23 cellular contexts compared by ENCODE assay signal in genomic region chr6:129965096-129965495, GRCh38. TPM values are rescaled to one million over a fixed set of nuclear protein-coding genes. Genes with fewer than 3 reads are reported as not detected.
DNase-seq lines count a peak whose midpoint lies in the region; ATAC-seq, FAIRE-seq and TF ChIP-seq lines count a peak whose summit lies in the region.
"Had no signal": no experiment of that assay in that cellular context is flagged by ENCODE, and none has a peak within 500 bp of the region (broad histone marks: within the 10 kb centered on the region; RNA-seq: fewer than 3 reads in every experiment).

No MANE protein-coding gene starts in this region.

- H3K4me1 ChIP-seq in HepG2 (ENCODE audit: insufficient read depth, low read length) (no peaks in the 10 kb centered on the region), right lobe of liver (no peaks in the 10 kb centered on the region), IMR-90 (ENCODE audit: control insufficient read depth, insufficient read depth, low read length) (peaks cover 11% of the 10 kb centered on the region), K562 (replicated peaks in 1 of 2; ENCODE audit: control insufficient read depth in 2 of 2, insufficient read depth in 2 of 2, low read length in 2 of 2) (no peaks in the 10 kb centered on the region), prostate gland (replicated peaks) (no peaks in the 10 kb centered on the region)
- H3K4me1 ChIP-seq: BE2C; BLaER1 treated with 17β-estradiol and CSF1 and Interleukin-3, amounts not matched to agents 10 nM and 100 nM; HAP-1 had no signal

- H3K9me1 ChIP-seq in IMR-90 (ENCODE audit: insufficient read depth, low read length) (peaks cover 10% of the 10 kb centered on the region; the same call in 1 of the 2 replicates), K562 (ENCODE audit: control insufficient read depth, insufficient read depth, low read length) (no peaks in the 10 kb centered on the region)

- dilution Hi-C loops in IMR-90 (cut with HindIII; ENCODE audit: low sequenced_read_pairs, unreplicated experiment) = no loop called here

- CTCF ChIA-PET in HepG2 (lab: Yijun Ruan, JAX; ENCODE audit: low intra/inter-chr PET ratio, low total read pairs) = no interaction called here
- CTCF ChIA-PET in IMR-90 (lab: Yijun Ruan, JAX) = interaction anchor here (1.3 kb wide), 1 partner anchor 8 kb away, joined by 5 read pairs; no protein-coding TSS in a partner anchor
- CTCF ChIA-PET in K562 (lab: Yijun Ruan, JAX; ENCODE audit: low intra/inter-chr PET ratio) = no interaction called here

- H3K79me1 ChIP-seq in IMR-90 (ENCODE audit: low read depth in 1 of 2, low read length in 2 of 2) = no peaks in the 10 kb centered on the region

- H3K4me2 ChIP-seq in HepG2 (ENCODE audit: low read depth, low read length) (no peak overlapping the region), IMR-90 (ENCODE audit: low read depth, low read length) (no peak overlapping the region), K562 (ENCODE audit: insufficient read depth, low read length) (no peak overlapping the region)
- H3K4me2 ChIP-seq: BLaER1 treated with 17β-estradiol and CSF1 and Interleukin-3, amounts not matched to agents 10 nM and 100 nM; GM23338 had no signal

- 21% methylated on average over 2 of the region's 2 CpGs for WGBS in HepG2 (ENCODE audit: low lambda C conversion rate)
- WGBS in right lobe of liver (ENCODE audit: insufficient coverage, low coverage, low lambda C conversion rate, missing lambda C conversion rate) = 88% methylated on average over 2 of the region's 2 CpGs
- no CpG with 5 or more reads among the region's 2 CpGs for WGBS in IMR-90 (ENCODE audit: extremely low coverage in 2 of 2, insufficient read length in 1 of 2), 2 experiments
- 31% methylated on average over 2 of the region's 2 CpGs for WGBS in K562 (ENCODE audit: insufficient coverage, low coverage, missing lambda C conversion rate)
- 96% methylated on average over 2 of the region's 2 CpGs for WGBS in prostate gland

- no peak overlapping the region for H3K23ac ChIP-seq in IMR-90 (ENCODE audit: low read depth, low read length)

- no peak for TF ChIP-seq POLR2A in HepG2 (IDR thresholded peaks at IDR 0.05; ENCODE audit: insufficient read depth in 1 of 2, low read depth in 2 of 2, low read length in 2 of 2)
- no peak for TF ChIP-seq POLR2A in right lobe of liver (IDR thresholded peaks at IDR 0.05)
- TF ChIP-seq POLR2A in IMR-90 (IDR thresholded peaks at IDR 0.05; ENCODE audit: low read depth, low read length) = no peak
- no peak for TF ChIP-seq POLR2A in K562 (conservative IDR thresholded peaks at IDR 0.05)
- TF ChIP-seq POLR2A in prostate gland (IDR thresholded peaks at IDR 0.05) = no peak

- H2BK120ac ChIP-seq in IMR-90 (ENCODE audit: low read depth, low read length) = no peak overlapping the region

- TF ChIP-seq EP300 in HepG2 (IDR thresholded peaks at IDR 0.05; ENCODE audit: low read depth in 2 of 2, low read length in 2 of 2) (no peak), HepG2 (CRISPR knock-in tag; IDR thresholded peaks at IDR 0.05; ENCODE audit: borderline replicate concordance) (no peak), K562 (IDR thresholded peaks at IDR 0.05; ENCODE audit: low read length) (no peak)

- POLR2A ChIA-PET in HepG2 (lab: Yijun Ruan, JAX) (no interaction called here), IMR-90 (lab: Charles Lee; ENCODE audit: unreplicated experiment) (no interaction called here), K562 (lab: Yijun Ruan, JAX) (interaction anchor here (0.8 to 1.7 kb wide), 2 partner anchors 10 to 14 kb away, joined by 3 to 4 read pairs; no protein-coding TSS in a partner anchor)

- no peak overlapping the region for H3K18ac ChIP-seq in IMR-90 (ENCODE audit: low read depth, low read length)

- H4K5ac ChIP-seq in IMR-90 (ENCODE audit: low read depth, low read length) = no peak overlapping the region

- no peak for DNase-seq in HepG2 (ENCODE audit: low spot score)
- no peak for DNase-seq in right lobe of liver
- DNase-seq in IMR-90 = no peak
- DNase-seq in K562 (ENCODE audit: extremely low read depth in 1 of 4, low spot score in 3 of 4) = no peak
- no peak for DNase-seq in NCI-H82 (lab: John Stamatoyannopoulos, UW)
- no peak for DNase-seq in prostate gland (ENCODE audit: low spot score)
- DNase-seq in NCI-H2029 (lab: John Stamatoyannopoulos, UW) = no peak
- DNase-seq: ACHN; AML-193; BE2C; CD4-positive, alpha-beta T cell; CD8-positive, alpha-beta memory T cell; DMS 273 treated with DMSO at 0.1 percent for 48 hours; DMS79 had no signal

- no peak overlapping the region for H2AK9ac ChIP-seq in IMR-90 (replicated peaks; ENCODE audit: low read depth, low read length, poor library complexity)

- H3K56ac ChIP-seq in IMR-90 (ENCODE audit: extremely low read depth, insufficient read depth, low read length) = no peak overlapping the region

- H4K91ac ChIP-seq in IMR-90 (ENCODE audit: insufficient read depth, low read depth, low read length) = no peak overlapping the region

- H2AK5ac ChIP-seq in IMR-90 (ENCODE audit: low read depth, low read length) = no peak overlapping the region

- no peaks in the 10 kb centered on the region for H3K36me3 ChIP-seq in HepG2 (replicated peaks in 1 of 2; ENCODE audit: control insufficient read depth in 1 of 2, insufficient read depth in 2 of 2, low read length in 2 of 2)
- H3K36me3 ChIP-seq in right lobe of liver = no peaks in the 10 kb centered on the region
- no peaks in the 10 kb centered on the region for H3K36me3 ChIP-seq in IMR-90 (ENCODE audit: control insufficient read depth, insufficient read depth, low read length)
- H3K36me3 ChIP-seq in K562 (ENCODE audit: control insufficient read depth, insufficient read depth, low read length) = no peaks in the 10 kb centered on the region
- no peaks in the 10 kb centered on the region for H3K36me3 ChIP-seq in prostate gland
- H3K36me3 ChIP-seq: BE2C; BLaER1 treated with 17β-estradiol and CSF1 and Interleukin-3, amounts not matched to agents 10 nM and 100 nM; HAP-1 had no signal

- intact Hi-C loops in HepG2 (cut with micrococcal nuclease; ENCODE audit: unreplicated experiment) (no loop called here), right lobe of liver (cut with DNase I) (no loop called here), IMR-90 (cut with micrococcal nuclease) (no loop called here), K562 (cut with micrococcal nuclease) (no loop called here), prostate gland (cut with DNase I) (no loop called here)

- no peaks in the 10 kb centered on the region for H3K9me3 ChIP-seq in HepG2 (ENCODE audit: low read length)
- H3K9me3 ChIP-seq in right lobe of liver = no peaks in the 10 kb centered on the region
- H3K9me3 ChIP-seq in IMR-90 (ENCODE audit: control insufficient read depth, insufficient read depth, low read length) = no peaks in the 10 kb centered on the region
- no peaks in the 10 kb centered on the region for H3K9me3 ChIP-seq in K562 (replicated peaks; ENCODE audit: control insufficient read depth, insufficient read depth, low read depth, low read length)
- H3K9me3 ChIP-seq in prostate gland = no peaks in the 10 kb centered on the region
- H3K9me3 ChIP-seq: BE2C, HAP-1 had no signal

- TF ChIP-seq RAD21 in HepG2 (CRISPR knock-in tag; IDR thresholded peaks at IDR 0.05) = no peak
- TF ChIP-seq RAD21 in IMR-90 (IDR thresholded peaks at IDR 0.05; ENCODE audit: low read length) = no peak
- TF ChIP-seq RAD21 in K562 (CRISPR knock-in tag; conservative IDR thresholded peaks at IDR 0.05 in 1 of 2, IDR thresholded peaks at IDR 0.05 in 1 of 2) = no peak

- H3K9ac ChIP-seq in HepG2 (ENCODE audit: insufficient read depth, low read depth, low read length) (no peak overlapping the region), IMR-90 (ENCODE audit: low read depth, low read length) (no peak overlapping the region), K562 (ENCODE audit: insufficient read depth in 1 of 2, low read depth in 2 of 2, low read length in 2 of 2) (no peak overlapping the region)
- H3K9ac ChIP-seq: BLaER1 treated with 17β-estradiol and CSF1 and Interleukin-3, amounts not matched to agents 10 nM and 100 nM had no signal

- no peak for ATAC-seq in HepG2
- no peak for ATAC-seq in right lobe of liver
- ATAC-seq in IMR-90 (ENCODE audit: low read depth) = no peak
- no peak for ATAC-seq in K562
- ATAC-seq: GM23338 had no signal

- TF ChIP-seq CTCF in HepG2 (CRISPR knock-in tag; IDR thresholded peaks at IDR 0.05) (no peak), right lobe of liver (IDR thresholded peaks at IDR 0.05) (no peak), IMR-90 (conservative IDR thresholded peaks at IDR 0.05; ENCODE audit: low read depth, low read length) (no peak), K562 (IDR thresholded peaks at IDR 0.05 in 2 of 3, conservative IDR thresholded peaks at IDR 0.05 in 1 of 3; ENCODE audit: insufficient read depth in 2 of 3, low read depth in 1 of 3, low read length in 3 of 3) (no peak), prostate gland (IDR thresholded peaks at IDR 0.05) (no peak)

- H3K4ac ChIP-seq in IMR-90 (ENCODE audit: low read depth, low read length) = no peak overlapping the region

- H2BK20ac ChIP-seq in IMR-90 (ENCODE audit: low read depth, low read length) = no peak overlapping the region

- no peak for FAIRE-seq in HepG2 (lab: Jason Lieb, UNC)
- FAIRE-seq in K562 (lab: Jason Lieb, UNC) = no peak
- peak; percentile 45 for FAIRE-seq in islet of Langerhans (lab: Jason Lieb, UNC)
- FAIRE-seq: A204.1, D721Med, GM12892, H54 had no signal

- H3K4me3 ChIP-seq in HepG2 (replicated peaks in 1 of 3; ENCODE audit: insufficient read depth in 1 of 3, low read depth in 2 of 3, low read length in 3 of 3) = no peak overlapping the region
- no peak overlapping the region for H3K4me3 ChIP-seq in right lobe of liver
- H3K4me3 ChIP-seq in IMR-90 (ENCODE audit: insufficient read depth, low read depth, low read length) = no peak overlapping the region
- H3K4me3 ChIP-seq in K562 = no peak overlapping the region
- H3K4me3 ChIP-seq in prostate gland = no peak overlapping the region
- H3K4me3 ChIP-seq: BLaER1 treated with 17β-estradiol and CSF1 and Interleukin-3, amounts not matched to agents 10 nM and 100 nM; GM23338; HAP-1 had no signal

- no peak overlapping the region for H3K14ac ChIP-seq in IMR-90 (replicated peaks; ENCODE audit: low read depth, low read length)

- BruUV-seq in HepG2 (replicated peaks; lab: Mats Ljungman, UMichigan) = no TSS peak
- BruUV-seq in IMR-90 (replicated peaks; lab: Mats Ljungman, UMichigan) = no TSS peak
- no TSS peak for BruUV-seq in K562 (replicated peaks; lab: Mats Ljungman, UMichigan)

- H4K8ac ChIP-seq in IMR-90 (ENCODE audit: low read depth in 2 of 2, low read length in 2 of 2) = no peak overlapping the region

- no peaks in the 10 kb centered on the region for H3K79me2 ChIP-seq in HepG2 (ENCODE audit: insufficient read depth, low read length)
- H3K79me2 ChIP-seq in K562 (ENCODE audit: control insufficient read depth, insufficient read depth, low read length) = no peaks in the 10 kb centered on the region

- H2BK15ac ChIP-seq in IMR-90 (ENCODE audit: low read depth, low read length) = no peak overlapping the region

- H4K20me1 ChIP-seq in HepG2 (ENCODE audit: insufficient read depth, low read length) (no peaks in the 10 kb centered on the region), IMR-90 (ENCODE audit: insufficient read depth, low read length) (no peaks in the 10 kb centered on the region), K562 (replicated peaks; ENCODE audit: control insufficient read depth, insufficient read depth, low read length) (no peaks in the 10 kb centered on the region)
- H4K20me1 ChIP-seq: BLaER1 treated with 17β-estradiol and CSF1 and Interleukin-3, amounts not matched to agents 10 nM and 100 nM had no signal

- H3K27me3 ChIP-seq in HepG2 (ENCODE audit: control insufficient read depth in 1 of 2, insufficient read depth in 2 of 2, low read length in 2 of 2) = peaks cover 2 to 7% of the 10 kb centered on the region in 2 experiments; a peak in 2 of 5 replicates
- H3K27me3 ChIP-seq in right lobe of liver = peaks cover 0 to 3% of the 10 kb centered on the region in 2 donors
- no peaks in the 10 kb centered on the region for H3K27me3 ChIP-seq in IMR-90 (ENCODE audit: control insufficient read depth, insufficient read depth, low read length)
- H3K27me3 ChIP-seq in K562 (ENCODE audit: control insufficient read depth in 2 of 2, insufficient read depth in 2 of 2, low read length in 2 of 2) = no peaks in the 10 kb centered on the region
- no peaks in the 10 kb centered on the region for H3K27me3 ChIP-seq in prostate gland (replicated peaks; ENCODE audit: insufficient read depth)
- H3K27me3 ChIP-seq: BE2C; BLaER1 treated with 17β-estradiol and CSF1 and Interleukin-3, amounts not matched to agents 10 nM and 100 nM had no signal

- H3K27ac ChIP-seq in HepG2 (ENCODE audit: extremely low read length, insufficient read depth, low read length) = no peak overlapping the region
- H3K27ac ChIP-seq in right lobe of liver = no peak overlapping the region
- no peak overlapping the region for H3K27ac ChIP-seq in IMR-90 (ENCODE audit: insufficient read depth, low read length)
- no peak overlapping the region for H3K27ac ChIP-seq in K562 (ENCODE audit: extremely low read depth, low read depth, low read length)
- H3K27ac ChIP-seq in prostate gland = no peak overlapping the region
- H3K27ac ChIP-seq: 22Rv1; BLaER1 treated with 17β-estradiol and CSF1 and Interleukin-3, amounts not matched to agents 10 nM and 100 nM had no signal

- no peak overlapping the region for H2BK5ac ChIP-seq in IMR-90 (ENCODE audit: low read depth, low read length, poor library complexity, severe bottlenecking)

- in situ Hi-C loops in HepG2 (cut with HindIII; ENCODE audit: extremely low pct_ligation_motif_present, low pct_unique_long_range_greater_than_20kb) = no loop called here
- in situ Hi-C loops in IMR-90 (cut with MboI; ENCODE audit: low sequenced_read_pairs) = no loop called here
- in situ Hi-C loops in K562 (cut with MboI) = no loop called here

- H2AFZ ChIP-seq in HepG2 (ENCODE audit: low read length) = no peak overlapping the region
- no peak overlapping the region for H2AFZ ChIP-seq in IMR-90 (replicated peaks; ENCODE audit: low read length, poor library complexity)
- H2AFZ ChIP-seq in K562 (ENCODE audit: low read depth, low read length) = no peak overlapping the region
- H2AFZ ChIP-seq: GM23338 had no signal

RNA-seq across cellular contexts. Expression of gene L3MBTL3, which starts 53.3 kb away (rescaled TPM):
- 2.5 and 4.1 TPM in 2 replicates for total RNA-seq in HepG2 (2016; rRNA removed; fragmentation: Illumina TruSeq; extraction: Trizol)
- 1.3 and 1.4 TPM in 2 replicates for total RNA-seq in HepG2 (2016; cell fraction: cytosol; rRNA removed; fragmentation: Illumina TruSeq; extraction: Trizol; ENCODE audit: low read depth)
- total RNA-seq in HepG2 (2016; cell fraction: insoluble cytoplasmic fraction; rRNA removed; fragmentation: Illumina TruSeq; extraction: Trizol) = 2.3 and 3.2 TPM in 2 replicates
- 1.9 and 2.3 TPM in 2 replicates for total RNA-seq in HepG2 (2016; cell fraction: membrane; rRNA removed; fragmentation: Illumina TruSeq; extraction: Trizol)
- total RNA-seq in HepG2 (2016; cell fraction: nucleus; rRNA removed; fragmentation: Illumina TruSeq; extraction: Trizol) = 3.9 and 4.0 TPM in 2 replicates
- polyA plus RNA-seq in HepG2 (2011; rRNA removed) = 1.2 and 1.5 TPM in 2 replicates
- 0.39 and 0.87 TPM in 2 replicates for polyA plus RNA-seq in HepG2 (2011; cell fraction: cytosol; rRNA removed)
- polyA plus RNA-seq in HepG2 (2011; cell fraction: nucleus; rRNA removed) = 1.3 and 3.9 TPM in 2 replicates
- polyA plus RNA-seq in HepG2 (2012) = 1.0 and 1.7 TPM in 2 replicates
- 0.12 and 0.37 TPM in 2 replicates for polyA plus RNA-seq in HepG2 (2016; cell fraction: cytosol; fragmentation: Illumina TruSeq; extraction: Trizol; ENCODE audit: low read depth)
- polyA plus RNA-seq in HepG2 (2016; cell fraction: insoluble cytoplasmic fraction; fragmentation: Illumina TruSeq; extraction: Trizol; ENCODE audit: low read depth) = 2.2 TPM in 2 replicates
- 0.26 and 0.31 TPM in 2 replicates for polyA plus RNA-seq in HepG2 (2016; cell fraction: membrane; fragmentation: Illumina TruSeq; extraction: Trizol; ENCODE audit: low read depth)
- polyA plus RNA-seq in HepG2 (2016; cell fraction: nucleus; fragmentation: Illumina TruSeq; extraction: Trizol; ENCODE audit: insufficient read depth, low read depth) = 3.6 and 4.0 TPM in 2 replicates
- polyA minus RNA-seq in HepG2 (2011; rRNA and poly(A)+ RNA removed; ENCODE audit: low replicate concordance) = 0.70 and 2.3 TPM in 2 replicates
- polyA minus RNA-seq in HepG2 (2011; cell fraction: cytosol; rRNA and poly(A)+ RNA removed) = 0.70 and 1.1 TPM in 2 replicates
- polyA minus RNA-seq in HepG2 (2011; cell fraction: nucleus; rRNA and poly(A)+ RNA removed) = 3.5 and 5.1 TPM in 2 replicates
- 10 to 100 TPM in 1 of 6 experiments, 1 to 10 TPM in 5; 3.0 to 13.2 (median 7.2) TPM for total RNA-seq in right lobe of liver
- 7.2 and 14.4 TPM in 2 replicates for total RNA-seq in IMR-90 (2012; rRNA removed)
- polyA plus RNA-seq in IMR-90 (2012; rRNA removed) = 8.4 and 10.9 TPM in 2 replicates
- 0.79 and 3.6 TPM in 2 replicates for polyA plus RNA-seq in IMR-90 (2012; cell fraction: cytosol; rRNA removed)
- polyA plus RNA-seq in IMR-90 (2012; cell fraction: nucleus; rRNA removed; ENCODE audit: low replicate concordance) = 1.4 and 22.5 TPM in 2 replicates
- total RNA-seq in K562 (2011; cell fraction: chromatin; rRNA removed; ENCODE audit: low replicate concordance) = 6.6 and 24.9 TPM in 2 replicates
- total RNA-seq in K562 (2011; cell fraction: nucleolus; rRNA removed) = 3.2 and 6.4 TPM in 2 replicates
- total RNA-seq in K562 (2011; cell fraction: nucleoplasm; rRNA removed) = 3.6 and 10.3 TPM in 2 replicates
- total RNA-seq in K562 (2014; rRNA removed) = 2.3 TPM in 2 replicates
- total RNA-seq in K562 (2014; rRNA removed; fragmentation: Illumina TruSeq; extraction: Trizol) = 5.2 and 5.3 TPM in 2 replicates
- total RNA-seq in K562 (2015; rRNA removed; fragmentation: Illumina TruSeq; extraction: Trizol) = 3.7 and 4.5 TPM in 2 replicates
- 5.7 and 5.9 TPM in 2 replicates for total RNA-seq in K562 (2021)
- polyA plus RNA-seq in K562 (2011; rRNA removed) = 5.1 and 6.9 TPM in 2 replicates
- polyA plus RNA-seq in K562 (2011; cell fraction: cytosol; rRNA removed) = 1.0 and 2.3 TPM in 2 replicates
- 14.6 and 18.2 TPM in 2 replicates for polyA plus RNA-seq in K562 (2011; cell fraction: nucleus; rRNA removed)
- polyA plus RNA-seq in K562 (2012) = 3.1 and 3.4 TPM in 2 replicates
- polyA plus RNA-seq in K562 (2014; fragmentation: Illumina TruSeq; extraction: Trizol) = 4.9 and 6.1 TPM in 2 replicates
- 1 to 10 TPM in 1 of 2 experiments, under 1 TPM in 1; 0.83 to 5.4 TPM for polyA plus RNA-seq in K562 (2014; fragmentation: Nextera tagmentation; extraction: Ambion mirVana)
- 6.6 and 8.1 TPM in 2 replicates for polyA plus RNA-seq in K562 (2014; rRNA removed)
- polyA minus RNA-seq in K562 (2011; rRNA and poly(A)+ RNA removed) = 3.5 and 6.2 TPM in 2 replicates
- 2.1 and 3.9 TPM in 2 replicates for polyA minus RNA-seq in K562 (2011; cell fraction: cytosol; rRNA and poly(A)+ RNA removed)
- polyA minus RNA-seq in K562 (2011; cell fraction: nucleus; rRNA and poly(A)+ RNA removed) = 5.5 and 7.3 TPM in 2 replicates
- 10 to 100 TPM in 1 of 2 donors, 1 to 10 TPM in 1; 7.7 to 25.0 TPM for total RNA-seq in prostate gland

Comparison
In these comparisons a context has a peak if more than half of its experiments do, and no peak if none do; other contexts are left out.
1. Of the 241 proteins assayed by ChIP-seq in both HepG2 and K562: peak only in HepG2: none; only in K562: CEBPG; in both: CEBPB; in neither: 239.